Comparison of ENCODE assay signal across 37 cellular contexts in the genomic region with DNA sequence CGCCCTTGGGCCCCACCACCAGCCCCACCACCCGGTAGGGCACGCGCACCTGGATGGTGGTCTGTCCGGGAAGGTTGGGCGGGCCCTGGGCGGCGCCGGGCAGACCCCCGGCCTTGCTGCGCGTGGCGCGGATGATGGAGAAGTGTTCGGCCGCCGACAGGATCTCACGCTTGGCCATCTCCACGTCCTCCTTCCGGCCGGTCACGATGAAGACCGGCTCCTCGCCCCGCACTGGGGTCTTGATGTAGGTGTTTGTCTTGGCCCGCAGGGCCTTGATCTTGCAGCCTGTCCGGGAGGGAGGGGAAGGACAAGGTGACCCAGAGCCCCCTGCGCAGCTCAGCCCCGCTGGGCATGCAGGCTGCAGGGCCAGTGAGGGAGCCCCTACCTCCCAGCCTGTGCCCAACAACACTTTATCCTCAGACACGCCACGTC. TPM values are rescaled to one million over a fixed set of nuclear protein-coding genes. Genes with fewer than 3 reads are reported as not detected.
"Had no signal": no experiment of that assay in that cellular context is flagged by ENCODE, and none has a peak within 500 bp of the region (broad histone marks: within the 10 kb centered on the region; RNA-seq: fewer than 3 reads in every experiment).

No MANE protein-coding gene starts in this region.

- DNase-seq: activated B cell treated with CpG ODN at 0.5 μM for 24 hours; activated CD4-positive, alpha-beta memory T cell treated with anti-CD3 and anti-CD28 coated beads for 36 hours; activated CD4-positive, alpha-beta T cell treated with anti-CD3 and anti-CD28 coated beads for 4 hours; activated CD4-positive, alpha-beta T cell treated with anti-CD3 and anti-CD28 coated beads, Interleukin-2, amount 10 ng/mL, durations not matched to agents 24 days and 14 days; activated CD4-positive, alpha-beta T cell treated with anti-CD3 and anti-CD28 coated beads, Interleukin-2, amount 50 U/mL, for 1 hour; activated CD4-positive, alpha-beta T cell treated with anti-CD3 and anti-CD28 coated beads, Interleukin-2, amount 50 U/mL, for 4 hours; activated CD4-positive, CD25-positive, alpha-beta regulatory T cell treated with anti-CD3 and anti-CD28 coated beads, Interleukin-2, amount 50 U/mL, for 72 hours; activated CD8-positive, alpha-beta memory T cell treated with anti-CD3 and anti-CD28 coated beads, Interleukin-2, amount 50 U/mL, for 48 hours; activated CD8-positive, alpha-beta T cell treated with anti-CD3 and anti-CD28 coated beads for 36 hours; activated effector memory CD4-positive, alpha-beta T cell treated with Interleukin-2 at 50 U/mL for 16 hours; activated gamma-delta T cell treated with Interleukin-2 at 50 U/mL for 16 hours; activated naive CD4-positive, alpha-beta T cell; activated naive CD4-positive, alpha-beta T cell treated with anti-CD3 and anti-CD28 coated beads for 36 hours; activated naive CD4-positive, alpha-beta T cell treated with anti-CD3 and anti-CD28 coated beads, Interleukin-2, amount 50 U/mL, for 16 hours; activated naive CD8-positive, alpha-beta T cell treated with anti-CD3 and anti-CD28 coated beads for 36 hours; activated T-cell treated with anti-CD3 and anti-CD28 coated beads, Interleukin-2, amount 50 U/mL, for 24 hours; activated T-cell treated with anti-CD3 and anti-CD28 coated beads, Interleukin-2, amount 50 U/mL, for 48 hours; adrenal gland; amniotic stem cell; body of pancreas; brain microvascular endothelial cell; central memory CD4-positive, alpha-beta T cell; T-helper 1 cell; T-helper 2 cell; T-helper 9 cell had no signal

- H3K27ac Mint-ChIP-seq: activated B cell treated with CpG ODN at 0.5 μM for 24 hours; activated CD4-positive, alpha-beta memory T cell treated with anti-CD3 and anti-CD28 coated beads for 36 hours; activated CD4-positive, alpha-beta T cell treated with anti-CD3 and anti-CD28 coated beads, Interleukin-2, amount 10 ng/mL, durations not matched to agents 24 days and 14 days; activated CD8-positive, alpha-beta T cell treated with anti-CD3 and anti-CD28 coated beads for 36 hours; activated naive CD4-positive, alpha-beta T cell treated with anti-CD3 and anti-CD28 coated beads for 36 hours; activated naive CD4-positive, alpha-beta T cell treated with anti-CD3 and anti-CD28 coated beads, Interleukin-2, amount 50 U/mL, for 72 hours; activated naive CD8-positive, alpha-beta T cell treated with anti-CD3 and anti-CD28 coated beads for 36 hours; activated T-cell treated with anti-CD3 and anti-CD28 coated beads, Interleukin-2, amount 50 U/mL, for 24 hours; activated T-helper 2 cell treated with anti-CD3 and anti-CD28 coated beads, Interferon-gamma antibody, Interleukin-2, Interleukin-4, amounts not matched to agents 10 μg/mL and 5 μg/mL and 100 μg/mL, durations not matched to agents 14 hours and 24 hours and 36 hours; T-helper 1 cell treated with Interleukin-12 subunit alpha and Interleukin-12 subunit beta and Interleukin-4 antibody, amounts not matched to agents 30 μg/mL and 1 μg/mL, for 36 hours; T-helper 2 cell treated with Interferon-gamma antibody and Interleukin-4, amounts not matched to agents 5 μg/mL and 100 μg/mL, for 36 hours had no signal

- H3K9me3 Mint-ChIP-seq: activated B cell treated with CpG ODN at 0.5 μM for 24 hours; activated CD4-positive, alpha-beta memory T cell treated with anti-CD3 and anti-CD28 coated beads for 36 hours; activated CD4-positive, alpha-beta T cell treated with anti-CD3 and anti-CD28 coated beads, Interleukin-2, amount 10 ng/mL, durations not matched to agents 24 days and 14 days; activated CD8-positive, alpha-beta T cell treated with anti-CD3 and anti-CD28 coated beads for 36 hours; activated naive CD4-positive, alpha-beta T cell treated with anti-CD3 and anti-CD28 coated beads for 36 hours; activated naive CD4-positive, alpha-beta T cell treated with anti-CD3 and anti-CD28 coated beads, Interleukin-2, amount 50 U/mL, for 72 hours; activated naive CD8-positive, alpha-beta T cell treated with anti-CD3 and anti-CD28 coated beads for 36 hours; activated T-cell treated with anti-CD3 and anti-CD28 coated beads, Interleukin-2, amount 50 U/mL, for 24 hours; activated T-helper 2 cell treated with anti-CD3 and anti-CD28 coated beads, Interferon-gamma antibody, Interleukin-2, Interleukin-4, amounts not matched to agents 10 μg/mL and 5 μg/mL and 100 μg/mL, durations not matched to agents 14 hours and 24 hours and 36 hours; T-helper 1 cell treated with Interleukin-12 subunit alpha and Interleukin-12 subunit beta and Interleukin-4 antibody, amounts not matched to agents 30 μg/mL and 1 μg/mL, for 36 hours; T-helper 2 cell treated with Interferon-gamma antibody and Interleukin-4, amounts not matched to agents 5 μg/mL and 100 μg/mL, for 36 hours had no signal

- FAIRE-seq: astrocyte, TTC549 had no signal

- H3K27me3 Mint-ChIP-seq: activated CD4-positive, alpha-beta T cell treated with anti-CD3 and anti-CD28 coated beads, Interleukin-2, amount 10 ng/mL, durations not matched to agents 24 days and 14 days; activated CD8-positive, alpha-beta T cell treated with anti-CD3 and anti-CD28 coated beads for 36 hours had no signal

- H3K4me1 ChIP-seq: adrenal gland, body of pancreas, breast epithelium had no signal

- H3K36me3 ChIP-seq: breast epithelium had no signal

- ATAC-seq: activated CD8-positive, alpha-beta T cell treated with anti-CD3 and anti-CD28 coated beads for 36 hours; activated naive CD4-positive, alpha-beta T cell treated with anti-CD3 and anti-CD28 coated beads, Interleukin-2, amount 50 U/mL, for 72 hours; body of pancreas had no signal

- H3K4me3 ChIP-seq: adrenal gland, body of pancreas, breast epithelium had no signal

- H3K4me1 Mint-ChIP-seq: activated B cell treated with CpG ODN at 0.5 μM for 24 hours; activated CD4-positive, alpha-beta T cell treated with anti-CD3 and anti-CD28 coated beads, Interleukin-2, amount 10 ng/mL, durations not matched to agents 24 days and 14 days; activated naive CD8-positive, alpha-beta T cell treated with anti-CD3 and anti-CD28 coated beads for 36 hours had no signal

- H3K27ac ChIP-seq: adrenal gland, body of pancreas, brain microvascular endothelial cell, breast epithelium, VCaP had no signal

- H3K9me3 ChIP-seq: adrenal gland, body of pancreas, breast epithelium had no signal

- H3K4me3 Mint-ChIP-seq: activated B cell treated with CpG ODN at 0.5 μM for 24 hours; activated CD4-positive, alpha-beta memory T cell treated with anti-CD3 and anti-CD28 coated beads for 36 hours; activated CD4-positive, alpha-beta T cell treated with anti-CD3 and anti-CD28 coated beads, Interleukin-2, amount 10 ng/mL, durations not matched to agents 24 days and 14 days; activated CD8-positive, alpha-beta T cell treated with anti-CD3 and anti-CD28 coated beads for 36 hours; activated naive CD4-positive, alpha-beta T cell treated with anti-CD3 and anti-CD28 coated beads for 36 hours; activated naive CD8-positive, alpha-beta T cell treated with anti-CD3 and anti-CD28 coated beads for 36 hours; activated T-cell treated with anti-CD3 and anti-CD28 coated beads, Interleukin-2, amount 50 U/mL, for 24 hours; T-helper 1 cell treated with Interleukin-12 subunit alpha and Interleukin-12 subunit beta and Interleukin-4 antibody, amounts not matched to agents 30 μg/mL and 1 μg/mL, for 36 hours; T-helper 2 cell treated with Interferon-gamma antibody and Interleukin-4, amounts not matched to agents 5 μg/mL and 100 μg/mL, for 36 hours had no signal

- H3K27me3 ChIP-seq: adrenal gland, body of pancreas, brain microvascular endothelial cell, breast epithelium had no signal

RNA-seq across cellular contexts. Expression of gene PLK5, which starts 32.8 kb away (rescaled TPM):
- total RNA-seq: activated B cell treated with CpG ODN at 0.5 μM for 24 hours; activated CD4-positive, alpha-beta memory T cell treated with anti-CD3 and anti-CD28 coated beads for 36 hours; activated CD4-positive, alpha-beta T cell treated with anti-CD3 and anti-CD28 coated beads, Interleukin-2, amount 10 ng/mL, durations not matched to agents 24 days and 14 days; activated CD8-positive, alpha-beta memory T cell treated with anti-CD3 and anti-CD28 coated beads for 36 hours; activated CD8-positive, alpha-beta T cell treated with anti-CD3 and anti-CD28 coated beads for 36 hours; activated naive CD4-positive, alpha-beta T cell treated with anti-CD3 and anti-CD28 coated beads for 36 hours; activated naive CD4-positive, alpha-beta T cell treated with anti-CD3 and anti-CD28 coated beads, Interleukin-2, amount 50 U/mL, for 72 hours; activated naive CD8-positive, alpha-beta T cell treated with anti-CD3 and anti-CD28 coated beads for 36 hours; activated T-helper 2 cell treated with anti-CD3 and anti-CD28 coated beads, Interferon-gamma antibody, Interleukin-2, Interleukin-4, amounts not matched to agents 10 μg/mL and 5 μg/mL and 100 μg/mL, durations not matched to agents 14 hours and 24 hours and 36 hours; aorta; body of pancreas; cardiac septum had no signal

RNA-seq across cellular contexts. Expression of gene ADAMTSL5, which starts 43.8 kb away (rescaled TPM):
- total RNA-seq: activated B cell treated with CpG ODN at 0.5 μM for 24 hours, cerebellum had no signal
